Comparison of ENCODE assay signal across 23 cellular contexts in genomic region chr22:31623634-31624312, GRCh38. TPM values are rescaled to one million over a fixed set of nuclear protein-coding genes. Genes with fewer than 3 reads are reported as not detected.
A peak's percentile ranks its signal among the peaks of the same experiment; 100 is the strongest.
DNase-seq lines count a peak whose midpoint lies in the region; ATAC-seq lines count a peak whose summit lies in the region.
"Had no signal": no experiment of that assay in that cellular context is flagged by ENCODE, and none has a peak within 500 bp of the region (broad histone marks: within the 10 kb centered on the region; RNA-seq: fewer than 3 reads in every experiment).

No MANE protein-coding gene starts in this region.

- peak overlapping the region; percentile 82 for H3K27ac Mint-ChIP-seq in activated T-cell treated with anti-CD3 and anti-CD28 coated beads, Interleukin-2, amount 50 U/mL, for 24 hours

- peaks cover 48% of the 10 kb centered on the region for H3K4me1 Mint-ChIP-seq in activated T-cell treated with anti-CD3 and anti-CD28 coated beads, Interleukin-2, amount 50 U/mL, for 24 hours (ENCODE audit: low read depth)

- H3K36me3 Mint-ChIP-seq in activated T-cell treated with anti-CD3 and anti-CD28 coated beads, Interleukin-2, amount 50 U/mL, for 24 hours (ENCODE audit: low read depth) = peaks cover 91% of the 10 kb centered on the region

- no peaks in the 10 kb centered on the region for H3K9me3 Mint-ChIP-seq in activated T-cell treated with anti-CD3 and anti-CD28 coated beads, Interleukin-2, amount 50 U/mL, for 24 hours
- H3K9me3 Mint-ChIP-seq: activated T-helper 1 cell treated with anti-CD3 and anti-CD28 coated beads, Interleukin-12 subunit alpha, Interleukin-12 subunit beta, Interleukin-2, Interleukin-4 antibody, amounts not matched to agents 30 ng/mL and 10 ng/mL and 1 ng/mL, durations not matched to agents 14 hours and 24 hours and 36 hours had no signal

- ATAC-seq in left lobe of liver (peak; percentile 35), GM21423 (IDR thresholded peaks at IDR 0.05; ENCODE audit: unreplicated experiment) (no peak)
- ATAC-seq: pancreas had no signal

- H3K27ac ChIP-seq in angular gyrus (ENCODE audit: low read depth, low read length) (peak overlapping the region; percentile 90), substantia nigra (ENCODE audit: low read depth, low read length, poor library complexity, severe bottlenecking) (peak overlapping the region; percentile 75)
- H3K27ac ChIP-seq: C4-2B, pancreas, right lobe of liver, suprapubic skin had no signal

- H3K27me3 Mint-ChIP-seq in activated T-cell treated with anti-CD3 and anti-CD28 coated beads, Interleukin-2, amount 50 U/mL, for 24 hours = no peaks in the 10 kb centered on the region

- DNase-seq in activated T-cell treated with anti-CD3 and anti-CD28 coated beads, Interleukin-2, amount 50 U/mL, for 24 hours = no peak
- DNase-seq in activated T-cell treated with anti-CD3 and anti-CD28 coated beads for 4 hours = no peak
- DNase-seq in left lobe of liver (ENCODE audit: low spot score) = no peak
- peak in 5 of 49 donors; percentile 19 to 63 (median 26) for DNase-seq in substantia nigra (lab: John Stamatoyannopoulos, UW)
- DNase-seq in activated CD4-positive, alpha-beta T cell treated with anti-CD3 and anti-CD28 coated beads, Interleukin-2, amount 50 U/mL, for 48 hours = no peak
- no peak for DNase-seq in activated CD4-positive, CD25-positive, alpha-beta regulatory T cell (lab: John Stamatoyannopoulos, UW)
- DNase-seq: ACHN; activated CD4-positive, alpha-beta T cell treated with anti-CD3 and anti-CD28 coated beads for 1 hour; dermis blood vessel endothelial cell; DMS 273 treated with DMSO at 0.1 percent for 48 hours; kidney; mammary epithelial cell; NCI-H1105; NCI-H2029 treated with DMSO at 0.1 percent for 48 hours; NCI-H524 treated with DMSO at 0.1 percent for 48 hours; right lobe of liver; stimulated activated CD4-positive, alpha-beta T cell treated with anti-CD3 and anti-CD28 coated beads, Interleukin-15, amount 100 ng/mL, for 24 hours had no signal

- no peak overlapping the region for H3K4me3 Mint-ChIP-seq in activated T-cell treated with anti-CD3 and anti-CD28 coated beads, Interleukin-2, amount 50 U/mL, for 24 hours
- H3K4me3 Mint-ChIP-seq: activated T-helper 1 cell treated with anti-CD3 and anti-CD28 coated beads, Interleukin-12 subunit alpha, Interleukin-12 subunit beta, Interleukin-2, Interleukin-4 antibody, amounts not matched to agents 30 ng/mL and 10 ng/mL and 1 ng/mL, durations not matched to agents 14 hours and 24 hours and 36 hours had no signal

RNA-seq across cellular contexts. Expression of gene PISD, which starts 38.2 kb away (rescaled TPM):
- 16.0 TPM for total RNA-seq in left lobe of liver
